ENCODE assay signal across 18 cellular contexts in the genomic region with DNA sequence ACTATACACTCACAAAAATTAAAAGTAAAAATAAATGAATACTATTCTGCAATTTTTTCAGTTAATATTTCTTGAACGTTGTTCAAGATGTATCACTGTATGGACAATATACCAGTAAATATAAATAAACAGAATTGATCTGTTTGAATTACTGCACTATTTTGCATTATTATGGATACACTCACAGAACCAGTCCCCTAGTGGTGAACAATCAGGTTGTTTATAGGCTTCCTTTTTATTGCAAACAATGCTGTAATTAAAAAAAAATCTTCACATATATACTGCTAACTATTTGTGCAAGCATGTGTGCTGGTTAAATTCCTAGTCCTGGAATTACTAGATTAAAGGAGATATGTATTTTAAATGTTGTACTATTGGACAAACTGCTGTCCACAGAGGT.
DNase-seq lines count a peak whose midpoint lies in the region; ATAC-seq and TF ChIP-seq lines count a peak whose summit lies in the region.
"Had no signal": no experiment of that assay in that cellular context is flagged by ENCODE, and none has a peak within 500 bp of the region (broad histone marks: within the 10 kb centered on the region; RNA-seq: fewer than 3 reads in every experiment).

No MANE protein-coding gene starts in this region.

- no peak for TF ChIP-seq POLR2A in testis (IDR thresholded peaks at IDR 0.05)

- no peaks in the 10 kb centered on the region for H3K4me1 ChIP-seq in A673 (ENCODE audit: insufficient read depth, low read length, poor library complexity, severe bottlenecking)
- H3K4me1 ChIP-seq in testis = no peaks in the 10 kb centered on the region
- H3K4me1 ChIP-seq: stomach, vagina had no signal

- intact Hi-C loops in A673 (cut with micrococcal nuclease; ENCODE audit: unreplicated experiment) (loop anchor here (2.0 to 5.0 kb wide), 2 partner anchors 1079 to 1139 kb away; no protein-coding TSS in a partner anchor), testis (cut with DNase I; ENCODE audit: low total_unique reads) (no loop called here)

- DNase-seq in A673 (ENCODE audit: low spot score) (no peak), HFF-Myc (ENCODE audit: extremely low read depth, low read depth) (no peak), fibroblast of the aortic adventitia (ENCODE audit: low read depth) (no peak), testis (no peak)
- DNase-seq: activated CD4-positive, CD25-positive, alpha-beta regulatory T cell; activated gamma-delta T cell; left ventricle myocardium superior; MM.1S; naive B cell; NCI-H2029 treated with DMSO at 0.1 percent for 48 hours; NCI-H526 treated with DMSO at 0.1 percent for 48 hours; stimulated activated CD4-positive, alpha-beta T cell treated with anti-CD3 and anti-CD28 coated beads, Interleukin-15, amount 100 ng/mL, for 24 hours; stomach had no signal

- H3K27me3 ChIP-seq in A673 (replicated peaks; ENCODE audit: insufficient read depth, low read depth, low read length, poor library complexity) (no peaks in the 10 kb centered on the region), testis (no peaks in the 10 kb centered on the region)
- H3K27me3 ChIP-seq: vagina had no signal

- no TSS peak for BruUV-seq in A673 (replicated peaks; lab: Mats Ljungman, UMichigan)

- no peaks in the 10 kb centered on the region for H3K36me3 ChIP-seq in A673 (ENCODE audit: insufficient read depth, low read length, poor library complexity, severe bottlenecking)
- H3K36me3 ChIP-seq in testis (ENCODE audit: low read depth, missing control alignments) = no peaks in the 10 kb centered on the region
- H3K36me3 ChIP-seq: stomach, vagina had no signal

- H3K27ac ChIP-seq in A673 (ENCODE audit: low read depth, low read length, poor library complexity, severe bottlenecking) = no peak overlapping the region
- no peak overlapping the region for H3K27ac ChIP-seq in testis
- H3K27ac ChIP-seq: stomach, vagina had no signal

- no peak overlapping the region for H3K4me3 ChIP-seq in A673 (ENCODE audit: low read depth, low read length, poor library complexity, severe bottlenecking)
- no peak overlapping the region for H3K4me3 ChIP-seq in HFF-Myc (replicated peaks; ENCODE audit: low read depth, low read length)
- H3K4me3 ChIP-seq in fibroblast of the aortic adventitia (ENCODE audit: low read depth, low read length) = no peak overlapping the region
- no peak overlapping the region for H3K4me3 ChIP-seq in testis
- H3K4me3 ChIP-seq: stomach, vagina had no signal

- CTCF ChIA-PET in A673 (lab: Charles Lee) = interaction anchor here (1.7 kb wide), 1 partner anchor 1079 kb away, joined by 10 read pairs; no protein-coding TSS in a partner anchor

- no peaks in the 10 kb centered on the region for H3K9me3 ChIP-seq in A673 (ENCODE audit: low read depth, low read length, poor library complexity, severe bottlenecking)
- H3K9me3 ChIP-seq in testis = no peaks in the 10 kb centered on the region
- H3K9me3 ChIP-seq: stomach, vagina had no signal

- POLR2A ChIA-PET in A673 (lab: Charles Lee; ENCODE audit: low non-redundant PET) = no interaction called here

- TF ChIP-seq CTCF in A673 (conservative IDR thresholded peaks at IDR 0.05; ENCODE audit: low read depth, low read length) (peak; percentile 31), HFF-Myc (IDR thresholded peaks at IDR 0.05; ENCODE audit: low read depth, low read length, missing control alignments) (peak; percentile 18), fibroblast of the aortic adventitia (IDR thresholded peaks at IDR 0.05; ENCODE audit: insufficient read depth, low read length) (peak; percentile 43), testis (IDR thresholded peaks at IDR 0.05) (peak in 1 of 3 experiments; percentile 46)

- WGBS in testis, 2 donors = 83 to 88% methylated on average over 1 of the region's 1 CpG

- ATAC-seq in SK-N-SH treated with all-trans-retinoic acid at 6 μM for 48 hours (peak; percentile 37; the same call in 1 of the 3 replicates), HG03139 (IDR thresholded peaks at IDR 0.05; ENCODE audit: unreplicated experiment) (no peak), HG03095 (IDR thresholded peaks at IDR 0.05; ENCODE audit: unreplicated experiment) (no peak), HG03280 (IDR thresholded peaks at IDR 0.05; ENCODE audit: unreplicated experiment) (no peak)
- ATAC-seq: left ventricle myocardium superior had no signal

TF ChIP-seq in SK-N-SH treated with all-trans-retinoic acid at 6 μM for 48 hours, 23 proteins besides CTCF, POLR2A, EP300 and RAD21:
- TF ChIP-seq ZNF8 (CRISPR knock-in tag; IDR thresholded peaks at IDR 0.05) = no peak
